20 cellular contexts compared by ENCODE assay signal in the genomic region with DNA sequence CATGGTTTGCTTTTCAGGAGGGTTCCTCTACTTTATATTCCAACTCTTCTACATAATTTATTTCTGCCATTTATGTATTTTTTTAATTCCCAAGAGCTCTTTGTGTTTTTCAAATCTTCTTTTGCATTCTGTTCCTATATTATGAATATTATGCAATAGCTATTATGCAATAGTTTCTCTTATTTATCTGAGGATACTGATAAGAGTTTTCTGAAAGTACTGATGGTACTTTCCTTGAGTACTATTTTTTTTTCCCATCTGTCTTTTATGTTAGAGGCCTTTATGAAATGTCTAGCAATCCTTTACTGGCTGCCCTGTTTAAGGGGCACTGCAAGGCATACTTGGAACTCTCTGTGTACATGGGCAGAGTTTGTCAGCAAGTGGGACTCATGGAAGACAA.
A peak's percentile ranks its signal among the peaks of the same experiment; 100 is the strongest.
DNase-seq lines count a peak whose midpoint lies in the region; ATAC-seq, FAIRE-seq and TF ChIP-seq lines count a peak whose summit lies in the region.
"Had no signal": no experiment of that assay in that cellular context is flagged by ENCODE, and none has a peak within 500 bp of the region (broad histone marks: within the 10 kb centered on the region; RNA-seq: fewer than 3 reads in every experiment).

No MANE protein-coding gene starts in this region.

- H3K56ac ChIP-seq in IMR-90 (ENCODE audit: extremely low read depth, insufficient read depth, low read length): no peak overlapping the region

- peaks cover 15% of the 10 kb centered on the region for H3K4me1 Mint-ChIP-seq in activated CD4-positive, alpha-beta T cell treated with anti-CD3 and anti-CD28 coated beads, Interleukin-2, amount 10 ng/mL, durations not matched to agents 7 days and 5 days

- H2AK9ac ChIP-seq in IMR-90 (replicated peaks; ENCODE audit: low read depth, low read length, poor library complexity): no peak overlapping the region

- RAD21 ChIA-PET in GM12878 (lab: Charles Lee; ENCODE audit: unreplicated experiment): interaction anchor here (0.5 to 1.5 kb wide), 8 partner anchors 11 to 576 kb away, joined by 3 to 6 read pairs (median 3); no protein-coding TSS in a partner anchor

- H3K36me3 Mint-ChIP-seq in activated CD4-positive, alpha-beta T cell treated with anti-CD3 and anti-CD28 coated beads, Interleukin-2, amount 10 ng/mL, durations not matched to agents 7 days and 5 days (ENCODE audit: low read depth): no peaks in the 10 kb centered on the region
- H3K36me3 Mint-ChIP-seq: activated CD4-positive, alpha-beta memory T cell treated with anti-CD3 and anti-CD28 coated beads for 36 hours; CD4-positive, alpha-beta memory T cell had no signal

- H3K4me2 ChIP-seq in IMR-90 (ENCODE audit: low read depth, low read length) (no peak overlapping the region), GM12878 (ENCODE audit: control insufficient read depth, insufficient read depth) (no peak overlapping the region)

- no peak overlapping the region for H3K23ac ChIP-seq in IMR-90 (ENCODE audit: low read depth, low read length)

- H3K4me1 ChIP-seq in IMR-90 (ENCODE audit: control insufficient read depth, insufficient read depth, low read length) (peaks cover 2% of the 10 kb centered on the region), GM12878 (ENCODE audit: control insufficient read depth, insufficient read depth, low read length) (peaks cover 12% of the 10 kb centered on the region)
- H3K4me1 ChIP-seq: prostate gland had no signal

- H2BK5ac ChIP-seq in IMR-90 (ENCODE audit: low read depth, low read length, poor library complexity, severe bottlenecking): no peak overlapping the region

- H3K9me3 ChIP-seq in IMR-90 (ENCODE audit: control insufficient read depth, insufficient read depth, low read length) (no peaks in the 10 kb centered on the region), GM12878 (replicated peaks; ENCODE audit: control insufficient read depth, insufficient read depth, low read length) (no peaks in the 10 kb centered on the region)
- H3K9me3 ChIP-seq: prostate gland, upper lobe of right lung had no signal

- in situ Hi-C loops in IMR-90 (cut with MboI; ENCODE audit: low sequenced_read_pairs) (no loop called here), GM12878 (cut with MboI) (no loop called here)

- H3K4me3 Mint-ChIP-seq in activated CD4-positive, alpha-beta T cell treated with anti-CD3 and anti-CD28 coated beads, Interleukin-2, amount 10 ng/mL, durations not matched to agents 7 days and 5 days: no peak overlapping the region
- H3K4me3 Mint-ChIP-seq: activated CD4-positive, alpha-beta memory T cell treated with anti-CD3 and anti-CD28 coated beads for 36 hours; CD4-positive, alpha-beta memory T cell had no signal

- no peak overlapping the region for H2BK15ac ChIP-seq in IMR-90 (ENCODE audit: low read depth, low read length)

- FAIRE-seq in H54 (lab: Jason Lieb, UNC) (peak; percentile 15), GM12878 (lab: Jason Lieb, UNC) (no peak)

- dilution Hi-C loops in IMR-90 (cut with HindIII; ENCODE audit: low sequenced_read_pairs, unreplicated experiment): no loop called here

- H3K36me3 ChIP-seq in IMR-90 (ENCODE audit: control insufficient read depth, insufficient read depth, low read length) (no peaks in the 10 kb centered on the region), GM12878 (ENCODE audit: control insufficient read depth in 2 of 2, insufficient read depth in 2 of 2, low read length in 1 of 2) (no peaks in the 10 kb centered on the region)
- H3K36me3 ChIP-seq: prostate gland, upper lobe of right lung had no signal

- H3K9me3 Mint-ChIP-seq in activated CD4-positive, alpha-beta T cell treated with anti-CD3 and anti-CD28 coated beads, Interleukin-2, amount 10 ng/mL, durations not matched to agents 7 days and 5 days: no peaks in the 10 kb centered on the region
- H3K9me3 Mint-ChIP-seq: activated CD4-positive, alpha-beta memory T cell treated with anti-CD3 and anti-CD28 coated beads for 36 hours; CD4-positive, alpha-beta memory T cell had no signal

- no peak overlapping the region for H3K4ac ChIP-seq in IMR-90 (ENCODE audit: low read depth, low read length)

- TF ChIP-seq POLR2A in H54 (IDR thresholded peaks at IDR 0.05; ENCODE audit: low read depth, low read length) (no peak), IMR-90 (IDR thresholded peaks at IDR 0.05; ENCODE audit: low read depth, low read length) (no peak), GM12878 (IDR thresholded peaks at IDR 0.05; ENCODE audit: low read depth, low read length) (no peak)

- no peak overlapping the region for H3K4me3 ChIP-seq in IMR-90 (ENCODE audit: insufficient read depth, low read depth, low read length)
- no peak overlapping the region for H3K4me3 ChIP-seq in GM12878
- H3K4me3 ChIP-seq in fibroblast of villous mesenchyme (ENCODE audit: low read depth, low read length): no peak overlapping the region
- H3K4me3 ChIP-seq: prostate gland, upper lobe of right lung had no signal

- H3K27ac ChIP-seq in IMR-90 (ENCODE audit: insufficient read depth, low read length) (no peak overlapping the region), GM12878 (ENCODE audit: control insufficient read depth, insufficient read depth) (no peak overlapping the region)
- H3K27ac ChIP-seq: prostate gland, upper lobe of right lung had no signal

- H4K91ac ChIP-seq in IMR-90 (ENCODE audit: insufficient read depth, low read depth, low read length): no peak overlapping the region

- H3K27me3 ChIP-seq in IMR-90 (ENCODE audit: control insufficient read depth, insufficient read depth, low read length): no peaks in the 10 kb centered on the region
- H3K27me3 ChIP-seq in GM12878 (replicated peaks in 1 of 2; ENCODE audit: control insufficient read depth in 2 of 2, insufficient read depth in 2 of 2, low read length in 1 of 2): no peaks in the 10 kb centered on the region
- H3K27me3 ChIP-seq: upper lobe of right lung had no signal

- H2BK120ac ChIP-seq in IMR-90 (ENCODE audit: low read depth, low read length): no peak overlapping the region

- H3K79me1 ChIP-seq in IMR-90 (ENCODE audit: low read depth in 1 of 2, low read length in 2 of 2): no peaks in the 10 kb centered on the region

- H2AFZ ChIP-seq in IMR-90 (replicated peaks; ENCODE audit: low read length, poor library complexity): no peak overlapping the region
- 0 out of 2 replicates have a peak overlapping the region, but pooled peaks have one; percentile 72 for H2AFZ ChIP-seq in GM12878 (ENCODE audit: control insufficient read depth, low read depth, low read length)

- SMC1A ChIA-PET in GM12878 (lab: Charles Lee; ENCODE audit: uncharacterized antibody, unreplicated experiment): interaction anchor here (0.7 to 2.2 kb wide), 11 partner anchors 9 to 483 kb away, joined by 3 to 9 read pairs (median 4); no protein-coding TSS in a partner anchor

- TF ChIP-seq RAD21 in IMR-90 (IDR thresholded peaks at IDR 0.05; ENCODE audit: low read length) (no peak), GM12878 (IDR thresholded peaks at IDR 0.05; ENCODE audit: insufficient read depth, low read depth, low read length) (no peak)

- H3K18ac ChIP-seq in IMR-90 (ENCODE audit: low read depth, low read length): no peak overlapping the region

- no peaks in the 10 kb centered on the region for H4K20me1 ChIP-seq in IMR-90 (ENCODE audit: insufficient read depth, low read length)
- no peaks in the 10 kb centered on the region for H4K20me1 ChIP-seq in GM12878 (ENCODE audit: control insufficient read depth, insufficient read depth)

- H3K9ac ChIP-seq in IMR-90 (ENCODE audit: low read depth, low read length) (no peak overlapping the region), GM12878 (ENCODE audit: control insufficient read depth, insufficient read depth, low read length) (no peak overlapping the region)

- CTCF ChIA-PET in IMR-90 (lab: Yijun Ruan, JAX): interaction anchor here (0.7 to 1.2 kb wide), 2 partner anchors 214 to 483 kb away, joined by 3 to 4 read pairs; no protein-coding TSS in a partner anchor
- CTCF ChIA-PET in GM12878 (lab: Yijun Ruan, JAX): interaction anchor here (0.6 to 2.0 kb wide), 6 partner anchors 8 to 483 kb away, joined by 3 to 6 read pairs (median 4); no protein-coding TSS in a partner anchor
- CTCF ChIA-PET in activated CD4-positive, alpha-beta T cell treated with anti-CD3 and anti-CD28 coated beads, Interleukin-2, amount 10 ng/mL, durations not matched to agents 7 days and 5 days (lab: Charles Lee): interaction anchor here (0.7 to 1.2 kb wide), 2 partner anchors 9 to 13 kb away, joined by 3 to 4 read pairs; no protein-coding TSS in a partner anchor

- no peak overlapping the region for H4K5ac ChIP-seq in IMR-90 (ENCODE audit: low read depth, low read length)

- ATAC-seq in IMR-90 (ENCODE audit: low read depth) (no peak), GM12878 (no peak), HG03045 (IDR thresholded peaks at IDR 0.05; ENCODE audit: unreplicated experiment) (no peak)
- ATAC-seq: upper lobe of right lung had no signal

- TF ChIP-seq CTCF in IMR-90 (conservative IDR thresholded peaks at IDR 0.05; ENCODE audit: low read depth, low read length) (no peak), GM12878 (IDR thresholded peaks at IDR 0.05 in 2 of 3, conservative IDR thresholded peaks at IDR 0.05 in 1 of 3; ENCODE audit: control insufficient read depth in 2 of 3, extremely low read depth in 1 of 3, insufficient read depth in 1 of 3, low read depth in 3 of 3, low read length in 3 of 3) (no peak), fibroblast of villous mesenchyme (IDR thresholded peaks at IDR 0.05; ENCODE audit: insufficient read depth, low read depth, low read length) (no peak)

- H2BK20ac ChIP-seq in IMR-90 (ENCODE audit: low read depth, low read length): no peak overlapping the region

- no peak overlapping the region for H3K27ac Mint-ChIP-seq in activated CD4-positive, alpha-beta T cell treated with anti-CD3 and anti-CD28 coated beads, Interleukin-2, amount 10 ng/mL, durations not matched to agents 7 days and 5 days
- H3K27ac Mint-ChIP-seq: activated CD4-positive, alpha-beta memory T cell treated with anti-CD3 and anti-CD28 coated beads for 36 hours; CD4-positive, alpha-beta memory T cell had no signal

- no TSS peak for BruUV-seq in IMR-90 (replicated peaks; lab: Mats Ljungman, UMichigan)
- BruUV-seq in GM12878 (replicated peaks; lab: Mats Ljungman, UMichigan): no TSS peak

- no peaks in the 10 kb centered on the region for H3K79me2 ChIP-seq in GM12878 (ENCODE audit: control insufficient read depth, insufficient read depth, low read length)

- no peak overlapping the region for H2AK5ac ChIP-seq in IMR-90 (ENCODE audit: low read depth, low read length)

- intact Hi-C loops in IMR-90 (cut with micrococcal nuclease): no loop called here
- intact Hi-C loops in GM12878 (cut with micrococcal nuclease; ENCODE audit: unreplicated experiment): no loop called here

- POLR2A ChIA-PET in IMR-90 (lab: Charles Lee; ENCODE audit: unreplicated experiment) (no interaction called here), GM12878 (lab: Charles Lee) (no interaction called here)
- POLR2A ChIA-PET in activated CD4-positive, alpha-beta T cell treated with anti-CD3 and anti-CD28 coated beads, Interleukin-2, amount 10 ng/mL, durations not matched to agents 7 days and 5 days (lab: Charles Lee): interaction anchor here (0.6 kb wide), 1 partner anchor 177 kb away, joined by 5 read pairs; no protein-coding TSS in a partner anchor

- H3K27me3 Mint-ChIP-seq in activated CD4-positive, alpha-beta T cell treated with anti-CD3 and anti-CD28 coated beads, Interleukin-2, amount 10 ng/mL, durations not matched to agents 7 days and 5 days: peaks cover 12% of the 10 kb centered on the region
- H3K27me3 Mint-ChIP-seq: activated CD4-positive, alpha-beta memory T cell treated with anti-CD3 and anti-CD28 coated beads for 36 hours had no signal

- DNase-seq in H54 (ENCODE audit: insufficient read length, low spot score) (no peak), IMR-90 (peak; percentile 18), GM12878 (ENCODE audit: low read depth, low spot score) (no peak), fibroblast of villous mesenchyme (ENCODE audit: low read depth) (peak; percentile 22), iPS-NIHi7 (ENCODE audit: extremely low spot score) (no peak), epidermal melanocyte (ENCODE audit: insufficient read length, low spot score) (no peak)
- no peak for DNase-seq in activated CD4-positive, alpha-beta T cell treated with anti-CD3 and anti-CD28 coated beads, Interleukin-2, amount 10 ng/mL, durations not matched to agents 7 days and 5 days
- DNase-seq: activated CD4-positive, alpha-beta memory T cell treated with anti-CD3 and anti-CD28 coated beads for 36 hours; activated gamma-delta T cell; CD4-positive, alpha-beta memory T cell; dermis blood vessel endothelial cell; DMS 273 treated with DMSO at 0.1 percent for 48 hours; MM.1S; NCI-H1694; NCI-H2171; NCI-H526 treated with DMSO at 0.1 percent for 48 hours; T1000; upper lobe of right lung had no signal

- TF ChIP-seq EP300 in GM12878 (IDR thresholded peaks at IDR 0.05; ENCODE audit: borderline replicate concordance in 1 of 2, control insufficient read depth in 1 of 2, low read depth in 2 of 2, low read length in 2 of 2): no peak

- no peak overlapping the region for H4K8ac ChIP-seq in IMR-90 (ENCODE audit: low read depth in 2 of 2, low read length in 2 of 2)

- no peak overlapping the region for H3K14ac ChIP-seq in IMR-90 (replicated peaks; ENCODE audit: low read depth, low read length)

- no peaks in the 10 kb centered on the region for H3K9me1 ChIP-seq in IMR-90 (ENCODE audit: insufficient read depth, low read length)

Comparison
In these comparisons a context has a peak if more than half of its experiments do, and no peak if none do; other contexts are left out.
1. DNase-seq: peak in IMR-90 (single experiment) and fibroblast of villous mesenchyme (single experiment); none in H54 (single experiment), GM12878 (single experiment), activated CD4-positive, alpha-beta T cell treated with anti-CD3 and anti-CD28 coated beads, Interleukin-2, amount 10 ng/mL, durations not matched to agents 7 days and 5 days (single experiment), iPS-NIHi7 (single experiment) and epidermal melanocyte (single experiment).